24 cellular contexts compared by ENCODE assay signal in the genomic region with DNA sequence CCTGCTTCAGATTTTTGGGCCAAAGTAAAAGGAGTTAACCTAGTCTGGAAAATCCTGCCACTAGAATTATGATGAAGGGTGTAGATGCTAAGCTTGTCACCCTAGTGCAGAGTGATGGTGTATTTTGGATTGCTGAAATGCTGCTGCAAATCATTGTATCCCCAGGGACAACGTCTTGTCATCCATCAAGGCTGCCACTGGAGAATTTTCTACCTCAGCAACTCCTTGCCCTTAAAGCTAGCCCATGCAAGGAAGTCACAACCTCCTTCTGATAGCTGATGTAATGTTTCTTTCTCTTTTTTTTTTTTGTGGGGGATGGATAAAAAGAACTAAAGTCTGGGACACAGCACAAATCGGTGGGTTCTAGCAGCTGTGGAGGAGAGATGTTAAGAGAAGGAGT.
"Had no signal": no experiment of that assay in that cellular context is flagged by ENCODE, and none has a peak within 500 bp of the region (broad histone marks: within the 10 kb centered on the region; RNA-seq: fewer than 3 reads in every experiment).

No MANE protein-coding gene starts in this region.

- ATAC-seq: effector memory CD8-positive, alpha-beta T cell; esophagus mucosa; foreskin keratinocyte; gastroesophageal sphincter; heart right ventricle; left cardiac atrium; left lung; naive thymus-derived CD8-positive, alpha-beta T cell; right lobe of liver; stimulated activated naive CD8-positive, alpha-beta T cell treated with anti-CD3 and anti-CD28 coated beads, Interleukin-15, amount 100 ng/mL, for 72 hours had no signal

- H3K27me3 ChIP-seq: foreskin keratinocyte, gastroesophageal sphincter, heart right ventricle, right lobe of liver, suprapubic skin had no signal

- H3K4me1 Mint-ChIP-seq: naive thymus-derived CD8-positive, alpha-beta T cell; stimulated activated naive CD8-positive, alpha-beta T cell treated with anti-CD3 and anti-CD28 coated beads, Interleukin-15, amount 100 ng/mL, for 72 hours had no signal

- H3K4me3 ChIP-seq: coronary artery, gastroesophageal sphincter, heart right ventricle, left lung, right lobe of liver, suprapubic skin had no signal

- H3K9me3 ChIP-seq: gastroesophageal sphincter, heart right ventricle, left lung, neutrophil, right lobe of liver, suprapubic skin had no signal

- H3K4me1 ChIP-seq: left lung, parathyroid adenoma had no signal

- H3K27me3 Mint-ChIP-seq: progenitor cell of endocrine pancreas had no signal

- H3K9me3 Mint-ChIP-seq: effector memory CD8-positive, alpha-beta T cell; stimulated activated naive CD8-positive, alpha-beta T cell treated with anti-CD3 and anti-CD28 coated beads, Interleukin-15, amount 100 ng/mL, for 72 hours had no signal

- H2AFZ ChIP-seq: parathyroid adenoma had no signal

- DNase-seq: effector memory CD8-positive, alpha-beta T cell; foreskin keratinocyte; glutamatergic neuron; heart right ventricle; hippocampal formation; left cardiac atrium; left lung; mesendoderm; naive thymus-derived CD8-positive, alpha-beta T cell; right lobe of liver; small intestine; stimulated activated CD4-positive, alpha-beta T cell treated with anti-CD3 and anti-CD28 coated beads, Interleukin-15, amount 100 ng/mL, for 24 hours; stimulated activated CD4-positive, alpha-beta T cell treated with anti-CD3 and anti-CD28 coated beads, Interleukin-2, amount 100 ng/mL, for 48 hours; stimulated activated naive CD4-positive, alpha-beta T cell; stimulated activated naive CD8-positive, alpha-beta T cell treated with anti-CD3 and anti-CD28 coated beads, Interleukin-15, amount 100 ng/mL, for 72 hours; trophoblast cell had no signal

- H3K4me3 Mint-ChIP-seq: effector memory CD8-positive, alpha-beta T cell; naive thymus-derived CD8-positive, alpha-beta T cell; neural crest cell; stimulated activated naive CD8-positive, alpha-beta T cell treated with anti-CD3 and anti-CD28 coated beads, Interleukin-15, amount 100 ng/mL, for 72 hours had no signal

- H3K27ac ChIP-seq: coronary artery, foreskin keratinocyte, gastroesophageal sphincter, heart right ventricle, left lung, neutrophil, parathyroid adenoma, right lobe of liver, suprapubic skin had no signal

- H3K36me3 ChIP-seq: gastroesophageal sphincter, heart right ventricle, left lung, neutrophil, right lobe of liver, suprapubic skin had no signal

- H3K9ac ChIP-seq: parathyroid adenoma had no signal

- H3K27ac Mint-ChIP-seq: effector memory CD8-positive, alpha-beta T cell; naive thymus-derived CD8-positive, alpha-beta T cell; progenitor cell of endocrine pancreas; stimulated activated naive CD8-positive, alpha-beta T cell treated with anti-CD3 and anti-CD28 coated beads, Interleukin-15, amount 100 ng/mL, for 72 hours had no signal
